8 cellular contexts compared by ENCODE assay signal in the genomic region with DNA sequence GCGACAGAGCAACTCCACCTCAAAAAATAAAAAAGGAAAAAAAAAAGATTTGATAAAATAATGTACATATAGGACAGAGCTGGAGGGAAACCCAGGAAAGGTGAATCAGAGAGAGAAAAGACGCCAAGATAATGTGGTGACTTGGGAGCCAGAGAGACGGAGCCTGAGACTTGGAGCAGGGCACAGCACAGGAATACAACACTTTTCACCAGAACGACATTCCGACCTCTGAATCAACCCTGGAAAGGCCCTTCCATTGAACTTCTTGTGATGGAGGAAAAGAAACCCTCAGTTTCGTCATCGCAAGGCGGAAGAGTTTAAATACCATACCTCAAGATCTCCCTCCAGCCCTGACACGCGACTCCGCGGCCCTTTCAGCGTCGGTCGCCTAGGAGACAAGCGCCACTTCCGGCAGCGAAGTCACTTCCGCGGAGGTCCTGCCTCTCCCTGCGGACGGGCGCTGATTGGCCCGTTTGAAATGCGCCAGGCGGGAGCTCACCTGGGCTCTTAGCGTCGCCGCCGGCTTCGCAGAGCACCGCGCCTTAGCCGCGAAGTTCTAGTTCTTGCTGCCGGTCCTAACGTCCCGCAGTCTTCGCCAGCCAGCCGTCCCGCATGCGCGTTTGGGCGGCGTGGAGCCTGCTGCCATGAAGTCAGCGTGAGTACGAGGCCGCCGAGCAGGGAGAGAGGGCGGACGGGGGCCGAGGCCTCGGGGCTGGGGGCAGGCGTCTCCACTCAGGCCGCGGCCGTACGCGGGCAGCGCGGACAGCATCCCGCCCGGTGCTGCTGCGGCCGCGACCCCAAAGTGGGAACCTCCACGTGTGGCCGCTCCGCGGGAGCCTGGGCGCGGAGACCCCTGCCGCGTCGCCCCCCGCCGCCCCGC.
A peak's percentile ranks its signal among the peaks of the same experiment; 100 is the strongest.
DNase-seq lines count a peak whose midpoint lies in the region; ATAC-seq and TF ChIP-seq lines count a peak whose summit lies in the region.

A gene (plus strand): TSS at position 528 of the 880 bp plus-strand sequence. CDS start 117 bp downstream, at position 645.

- peak; percentile 61 for TF ChIP-seq POLR2A in GM19099 (IDR thresholded peaks at IDR 0.05; ENCODE audit: extremely low read depth, insufficient read length, low read depth)

- ATAC-seq in HG03432 (IDR thresholded peaks at IDR 0.05; ENCODE audit: unreplicated experiment), result peak; percentile 95

- DNase-seq in AML-193 (lab: John Stamatoyannopoulos, UW) (peak; percentile 78 to 85), NCI-H510A treated with DMSO at 0.1 percent for 48 hours (lab: John Stamatoyannopoulos, UW) (peak; percentile 66), choroid plexus epithelial cell (ENCODE audit: low read depth) (peak; percentile 95), kidney glomerular epithelial cell (lab: John Stamatoyannopoulos, UW) (peak; percentile 85)
- DNase-seq in activated CD4-positive, alpha-beta T cell treated with anti-CD3 and anti-CD28 coated beads for 24 hours (ENCODE audit: low read depth in 2 of 2), result peak; percentile 84 to 87
- peak; percentile 79 to 81 for DNase-seq in stimulated activated CD4-positive, alpha-beta T cell treated with anti-CD3 and anti-CD28 coated beads, Interleukin-1b, Interleukin-23, amount 100 ng/mL, for 1 hour (ENCODE audit: low read depth in 2 of 2)

- no peak for TF ChIP-seq CTCF in choroid plexus epithelial cell (conservative IDR thresholded peaks at IDR 0.05; ENCODE audit: low read depth, low read length)

- H3K4me3 ChIP-seq in choroid plexus epithelial cell (ENCODE audit: low read depth, low read length), result peak within 1 kb of the TSS; percentile 84

Comparison
In these comparisons a context has a peak if more than half of its experiments do, and no peak if none do; other contexts are left out.
1. Peak in every context shown above with its lines: DNase-seq, ATAC-seq and H3K4me3 ChIP-seq.